Comparison of ENCODE assay signal across 21 cellular contexts in the genomic region with DNA sequence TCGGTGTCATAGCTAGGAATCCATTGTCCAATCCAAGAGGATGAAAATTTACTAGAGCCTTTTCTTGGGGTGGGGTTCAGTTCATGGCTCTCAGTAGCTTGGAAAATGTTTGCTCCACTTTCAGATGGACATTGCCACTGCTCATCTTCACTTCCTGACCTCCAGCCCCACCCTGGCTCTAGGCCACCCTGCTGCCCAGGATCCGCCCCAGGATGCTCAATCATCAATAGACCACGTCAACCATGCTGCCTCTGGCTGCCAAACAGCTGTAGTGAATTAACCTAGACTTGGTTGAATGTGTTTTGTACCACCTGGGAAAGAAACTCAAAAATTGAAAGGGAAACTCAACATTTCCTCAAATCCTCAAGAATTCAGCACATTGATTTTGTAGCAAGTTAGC. TPM values are rescaled to one million over a fixed set of nuclear protein-coding genes. Genes with fewer than 3 reads are reported as not detected.
"Had no signal": no experiment of that assay in that cellular context is flagged by ENCODE, and none has a peak within 500 bp of the region (broad histone marks: within the 10 kb centered on the region; RNA-seq: fewer than 3 reads in every experiment).

No MANE protein-coding gene starts in this region.

- H3K9me3 ChIP-seq: esophagus muscularis mucosa, gastroesophageal sphincter, heart right ventricle, left lung, lower lobe of right lung, mucosa of descending colon had no signal

- H3K36me3 Mint-ChIP-seq: mesothelial cell of epicardium, naive B cell had no signal

- H3K27ac ChIP-seq: coronary artery, dorsolateral prefrontal cortex, esophagus muscularis mucosa, foreskin keratinocyte, gastroesophageal sphincter, heart right ventricle, left lung, lower lobe of right lung had no signal

- H3K36me3 ChIP-seq: esophagus muscularis mucosa, gastroesophageal sphincter, heart right ventricle, left lung, lower lobe of right lung had no signal

- H3K4me1 Mint-ChIP-seq: mesothelial cell of epicardium had no signal

- H3K27me3 ChIP-seq: foreskin keratinocyte, gastroesophageal sphincter, left lung had no signal

- ATAC-seq: foreskin keratinocyte, gastroesophageal sphincter, heart right ventricle, left cardiac atrium, left lung, left ventricle myocardium superior, lower lobe of right lung, mucosa of descending colon had no signal

- DNase-seq: dermis blood vessel endothelial cell; dorsolateral prefrontal cortex; effector CD4-positive, alpha-beta T cell; effector memory CD4-positive, alpha-beta T cell; foreskin keratinocyte; glutamatergic neuron; head of caudate nucleus; heart right ventricle; hippocampal formation; left cardiac atrium; left lung; left ventricle myocardium superior; lower lobe of right lung; mesenchymal stem cell; mucosa of descending colon; naive B cell had no signal

- H3K27ac Mint-ChIP-seq: mesothelial cell of epicardium, naive B cell had no signal

- H3K4me3 ChIP-seq: coronary artery, dorsolateral prefrontal cortex, esophagus muscularis mucosa, gastroesophageal sphincter, heart right ventricle, left lung, lower lobe of right lung, mucosa of descending colon had no signal

- H3K4me3 Mint-ChIP-seq: mesothelial cell of epicardium had no signal

- H3K4me1 ChIP-seq: esophagus muscularis mucosa, foreskin keratinocyte, gastroesophageal sphincter, heart right ventricle, left lung, lower lobe of right lung had no signal

RNA-seq across cellular contexts. Expression of a gene that starts 48.7 kb away (rescaled TPM):
- total RNA-seq: glomerular endothelial cell had no signal
